In genomic region chr6:4774296-4774695, GRCh38 we compare ENCODE assay signal across 13 cellular contexts. TPM values are rescaled to one million over a fixed set of nuclear protein-coding genes. Genes with fewer than 3 reads are reported as not detected.
DNase-seq lines count a peak whose midpoint lies in the region; ATAC-seq, FAIRE-seq and TF ChIP-seq lines count a peak whose summit lies in the region.
"Had no signal": no experiment of that assay in that cellular context is flagged by ENCODE, and none has a peak within 500 bp of the region (broad histone marks: within the 10 kb centered on the region; RNA-seq: fewer than 3 reads in every experiment).

No MANE protein-coding gene starts in this region.

- H3K4me1 Mint-ChIP-seq in memory B cell, result peaks cover 33% of the 10 kb centered on the region

- H3K27ac ChIP-seq in HepG2 (ENCODE audit: extremely low read length, insufficient read depth, low read length) (no peak overlapping the region), right lobe of liver (no peak overlapping the region), breast epithelium (peak overlapping the region; percentile 87 to 94), osteoblast (ENCODE audit: low read depth, low read length) (no peak overlapping the region)

- H4K20me1 ChIP-seq in HepG2 (ENCODE audit: insufficient read depth, low read length) (no peaks in the 10 kb centered on the region; the same call in 1 of the 2 replicates), osteoblast (ENCODE audit: insufficient read depth, low read length) (peaks cover 3% of the 10 kb centered on the region)

- H3K9ac ChIP-seq in HepG2 (ENCODE audit: insufficient read depth, low read depth, low read length), result no peak overlapping the region

- H3K4me3 Mint-ChIP-seq in memory B cell, result peak overlapping the region; percentile 89

- H3K27me3 Mint-ChIP-seq in memory B cell, result no peaks in the 10 kb centered on the region

- H3K27me3 ChIP-seq in HepG2 (ENCODE audit: control insufficient read depth in 1 of 2, insufficient read depth in 2 of 2, low read length in 2 of 2) (peaks cover 0 to 52% of the 10 kb centered on the region in 2 experiments; a peak in 4 of 5 replicates), right lobe of liver (no peaks in the 10 kb centered on the region), breast epithelium (no peaks in the 10 kb centered on the region), osteoblast (ENCODE audit: insufficient read depth, low read length) (peaks cover 16% of the 10 kb centered on the region)
- H3K27me3 ChIP-seq: thyroid gland had no signal

- H3K36me3 ChIP-seq in HepG2 (replicated peaks in 1 of 2; ENCODE audit: control insufficient read depth in 1 of 2, insufficient read depth in 2 of 2, low read length in 2 of 2) (no peaks in the 10 kb centered on the region), right lobe of liver (no peaks in the 10 kb centered on the region), breast epithelium (no peaks in the 10 kb centered on the region), osteoblast (ENCODE audit: insufficient read depth, low read length) (no peaks in the 10 kb centered on the region)
- H3K36me3 ChIP-seq: thyroid gland had no signal

- no peak for TF ChIP-seq RAD21 in HepG2 (CRISPR knock-in tag; IDR thresholded peaks at IDR 0.05)

- H3K4me3 ChIP-seq in HepG2 (replicated peaks in 1 of 3; ENCODE audit: insufficient read depth in 1 of 3, low read depth in 2 of 3, low read length in 3 of 3) (peak overlapping the region in 2 of 3 experiments; percentile 44 to 82; a peak in 1 of 6 replicates), right lobe of liver (no peak overlapping the region), breast epithelium (peak overlapping the region in 2 of 3 donors; percentile 80 to 87), osteoblast (ENCODE audit: insufficient read depth, low read length) (no peak overlapping the region)

- peaks cover 23% of the 10 kb centered on the region for H3K79me2 ChIP-seq in HepG2 (ENCODE audit: insufficient read depth, low read length)
- H3K79me2 ChIP-seq in osteoblast (ENCODE audit: insufficient read depth, low read length), result peaks cover 23% of the 10 kb centered on the region

- POLR2A ChIA-PET in HepG2 (lab: Yijun Ruan, JAX), result no interaction called here

- peaks cover 6% of the 10 kb centered on the region for H3K9me3 Mint-ChIP-seq in memory B cell

- H2AFZ ChIP-seq in HepG2 (ENCODE audit: low read length), result no peak overlapping the region
- no peak overlapping the region for H2AFZ ChIP-seq in osteoblast (ENCODE audit: low read length)

- FAIRE-seq in HepG2 (lab: Jason Lieb, UNC), result no peak

- WGBS in HepG2 (ENCODE audit: low lambda C conversion rate), result 39% methylated on average over 6 of the region's 6 CpGs
- WGBS in right lobe of liver (ENCODE audit: insufficient coverage, low coverage, low lambda C conversion rate, missing lambda C conversion rate), result 32% methylated on average over 6 of the region's 6 CpGs

- TF ChIP-seq POLR2A in HepG2 (IDR thresholded peaks at IDR 0.05; ENCODE audit: insufficient read depth in 1 of 2, low read depth in 2 of 2, low read length in 2 of 2), result no peak
- TF ChIP-seq POLR2A in right lobe of liver (IDR thresholded peaks at IDR 0.05), result no peak
- no peak for TF ChIP-seq POLR2A in breast epithelium (IDR thresholded peaks at IDR 0.05)

- peak overlapping the region; percentile 36 for H3K27ac Mint-ChIP-seq in memory B cell

- peaks cover 27% of the 10 kb centered on the region for H3K4me1 ChIP-seq in HepG2 (ENCODE audit: insufficient read depth, low read length)
- peaks cover 0 to 7% (median 0%) of the 10 kb centered on the region in 4 donors for H3K4me1 ChIP-seq in right lobe of liver
- no peaks in the 10 kb centered on the region for H3K4me1 ChIP-seq in breast epithelium
- H3K4me1 ChIP-seq in osteoblast (ENCODE audit: insufficient read depth, low read length), result peaks cover 5% of the 10 kb centered on the region

- TF ChIP-seq CTCF in HepG2 (CRISPR knock-in tag; IDR thresholded peaks at IDR 0.05) (no peak), right lobe of liver (IDR thresholded peaks at IDR 0.05) (no peak), breast epithelium (IDR thresholded peaks at IDR 0.05) (no peak), osteoblast (IDR thresholded peaks at IDR 0.05; ENCODE audit: extremely low read depth, low read depth, low read length) (no peak)

- ATAC-seq in HepG2, result no peak
- ATAC-seq in right lobe of liver, result no peak
- ATAC-seq in memory B cell (ENCODE audit: low read depth), result no peak
- no peak for ATAC-seq in HG02870 (IDR thresholded peaks at IDR 0.05; ENCODE audit: unreplicated experiment)
- ATAC-seq: activated naive CD4-positive, alpha-beta T cell treated with anti-CD3 and anti-CD28 coated beads, Interleukin-2, amount 50 U/mL, for 72 hours had no signal

- H3K4me2 ChIP-seq in HepG2 (ENCODE audit: low read depth, low read length) (peak overlapping the region; percentile 95), osteoblast (ENCODE audit: insufficient read depth, low read length) (no peak overlapping the region)

- BruUV-seq in HepG2 (replicated peaks; lab: Mats Ljungman, UMichigan), result no TSS peak

- H3K9me3 ChIP-seq in HepG2 (ENCODE audit: low read length) (peaks cover 15% of the 10 kb centered on the region), right lobe of liver (no peaks in the 10 kb centered on the region), breast epithelium (peaks cover 0 to 8% of the 10 kb centered on the region in 2 donors), osteoblast (ENCODE audit: low read depth, low read length) (no peaks in the 10 kb centered on the region)
- H3K9me3 ChIP-seq: psoas muscle, thyroid gland had no signal

- in situ Hi-C loops in HepG2 (cut with HindIII; ENCODE audit: extremely low pct_ligation_motif_present, low pct_unique_long_range_greater_than_20kb), result no loop called here

- TF ChIP-seq EP300 in HepG2 (IDR thresholded peaks at IDR 0.05; ENCODE audit: low read depth in 2 of 2, low read length in 2 of 2) (no peak), HepG2 (CRISPR knock-in tag; IDR thresholded peaks at IDR 0.05; ENCODE audit: borderline replicate concordance) (no peak)

- CTCF ChIA-PET in HepG2 (lab: Yijun Ruan, JAX; ENCODE audit: low intra/inter-chr PET ratio, low total read pairs), result no interaction called here

- H3K36me3 Mint-ChIP-seq in memory B cell, result peaks cover 4% of the 10 kb centered on the region

- DNase-seq in HepG2 (ENCODE audit: low spot score) (no peak), right lobe of liver (no peak), breast epithelium (ENCODE audit: low spot score in 2 of 2) (no peak), memory B cell (ENCODE audit: low spot score in 2 of 2) (no peak), SIG-M5 treated with dmso at 0.1 percent for 504 hours (lab: John Stamatoyannopoulos, UW; ENCODE audit: unreplicated experiment) (no peak), osteoblast (ENCODE audit: insufficient read length, low spot score, missing footprints) (no peak), OCI-M1 (lab: John Stamatoyannopoulos, UW) (no peak)
- DNase-seq: NCI-H1436 treated with DMSO at 0.1 percent for 48 hours, T1000 had no signal

- intact Hi-C loops in HepG2 (cut with micrococcal nuclease; ENCODE audit: unreplicated experiment) (no loop called here), right lobe of liver (cut with DNase I) (no loop called here), breast epithelium (cut with DNase I; ENCODE audit: low total_unique reads) (no loop called here)

RNA-seq across cellular contexts. Expression of gene CDYL, which starts 1.9 kb away (rescaled TPM):
- total RNA-seq in HepG2 (2016; rRNA removed; fragmentation: Illumina TruSeq; extraction: Trizol), result 52.8 and 105 TPM in 2 replicates
- 1,210 and 1,368 TPM in 2 replicates for total RNA-seq in HepG2 (2016; cell fraction: cytosol; rRNA removed; fragmentation: Illumina TruSeq; extraction: Trizol; ENCODE audit: low read depth)
- 56.4 and 106 TPM in 2 replicates for total RNA-seq in HepG2 (2016; cell fraction: insoluble cytoplasmic fraction; rRNA removed; fragmentation: Illumina TruSeq; extraction: Trizol)
- total RNA-seq in HepG2 (2016; cell fraction: membrane; rRNA removed; fragmentation: Illumina TruSeq; extraction: Trizol), result 414 and 455 TPM in 2 replicates
- 38.9 and 41.7 TPM in 2 replicates for total RNA-seq in HepG2 (2016; cell fraction: nucleus; rRNA removed; fragmentation: Illumina TruSeq; extraction: Trizol)
- 22.8 and 23.6 TPM in 2 replicates for polyA plus RNA-seq in HepG2 (2011; rRNA removed)
- polyA plus RNA-seq in HepG2 (2011; cell fraction: cytosol; rRNA removed), result 14.1 and 17.2 TPM in 2 replicates
- polyA plus RNA-seq in HepG2 (2011; cell fraction: nucleus; rRNA removed), result 16.4 and 18.2 TPM in 2 replicates
- polyA plus RNA-seq in HepG2 (2012), result 14.2 and 14.9 TPM in 2 replicates
- 3.8 and 5.1 TPM in 2 replicates for polyA plus RNA-seq in HepG2 (2016; cell fraction: cytosol; fragmentation: Illumina TruSeq; extraction: Trizol; ENCODE audit: low read depth)
- polyA plus RNA-seq in HepG2 (2016; cell fraction: insoluble cytoplasmic fraction; fragmentation: Illumina TruSeq; extraction: Trizol; ENCODE audit: low read depth), result 16.2 and 19.7 TPM in 2 replicates
- polyA plus RNA-seq in HepG2 (2016; cell fraction: membrane; fragmentation: Illumina TruSeq; extraction: Trizol; ENCODE audit: low read depth), result 9.3 and 9.9 TPM in 2 replicates
- 16.1 and 21.7 TPM in 2 replicates for polyA plus RNA-seq in HepG2 (2016; cell fraction: nucleus; fragmentation: Illumina TruSeq; extraction: Trizol; ENCODE audit: insufficient read depth, low read depth)
- 28.9 and 29.6 TPM in 2 replicates for polyA minus RNA-seq in HepG2 (2011; rRNA and poly(A)+ RNA removed; ENCODE audit: low replicate concordance)
- 59.2 and 78.5 TPM in 2 replicates for polyA minus RNA-seq in HepG2 (2011; cell fraction: cytosol; rRNA and poly(A)+ RNA removed)
- 26.9 and 40.7 TPM in 2 replicates for polyA minus RNA-seq in HepG2 (2011; cell fraction: nucleus; rRNA and poly(A)+ RNA removed)
- 10 to 100 TPM in 5 of 6 experiments, 1 to 10 TPM in 1; 5.0 to 16.1 (median 13.1) TPM for total RNA-seq in right lobe of liver
- 10 to 100 TPM; 32.9 to 58.0 (median 40.0) TPM for total RNA-seq in breast epithelium
- total RNA-seq in osteoblast, result 84.0 and 106 TPM in 2 replicates

Comparison
In these comparisons a context has a peak if more than half of its experiments do, and no peak if none do; other contexts are left out.
1. H3K4me3 ChIP-seq: peak in HepG2 (2 of 3) and breast epithelium (2 of 3); none in right lobe of liver (0 of 3) and osteoblast (single experiment).
2. H3K27ac ChIP-seq: peak in breast epithelium (2 of 2); none in HepG2 (single experiment), right lobe of liver (0 of 3) and osteoblast (single experiment).